1 cellular context compared by ENCODE assay signal in the genomic region with DNA sequence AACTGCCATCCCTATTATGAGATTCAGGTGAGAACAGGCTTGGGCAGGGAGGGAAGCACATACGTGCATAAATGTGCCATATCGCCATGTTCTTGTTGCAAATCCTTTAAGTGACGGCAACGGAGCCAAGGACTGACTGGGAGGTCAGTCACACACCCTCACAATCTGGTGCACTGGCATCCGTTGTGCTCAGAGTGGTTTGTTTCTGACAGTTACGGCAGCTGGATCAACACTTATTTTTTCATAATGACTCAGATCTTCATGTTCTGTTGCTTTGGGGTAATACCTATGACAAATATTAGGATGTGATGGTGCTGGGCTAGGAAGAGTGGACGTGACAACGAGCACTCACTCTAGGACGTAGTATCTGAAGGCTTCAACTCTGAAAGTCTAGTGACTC.
TF ChIP-seq lines count a peak whose summit lies in the region.

No MANE protein-coding gene starts in this region.

TF ChIP-seq in HepG2, 621 proteins besides CTCF, POLR2A, EP300 and RAD21 (continued from another document):
- no peak for TF ChIP-seq TCF7 (IDR thresholded peaks at IDR 0.05; ENCODE audit: low read depth)
- TF ChIP-seq ZNF335 (CRISPR knock-in tag; IDR thresholded peaks at IDR 0.05): no peak
- no peak for TF ChIP-seq ZNF253 (CRISPR knock-in tag; IDR thresholded peaks at IDR 0.05; ENCODE audit: borderline replicate concordance)
- no peak for TF ChIP-seq HNRNPH1 (optimal IDR thresholded peaks at IDR 0.05; ENCODE audit: low read depth, low read length)
- TF ChIP-seq, protein P1, sequence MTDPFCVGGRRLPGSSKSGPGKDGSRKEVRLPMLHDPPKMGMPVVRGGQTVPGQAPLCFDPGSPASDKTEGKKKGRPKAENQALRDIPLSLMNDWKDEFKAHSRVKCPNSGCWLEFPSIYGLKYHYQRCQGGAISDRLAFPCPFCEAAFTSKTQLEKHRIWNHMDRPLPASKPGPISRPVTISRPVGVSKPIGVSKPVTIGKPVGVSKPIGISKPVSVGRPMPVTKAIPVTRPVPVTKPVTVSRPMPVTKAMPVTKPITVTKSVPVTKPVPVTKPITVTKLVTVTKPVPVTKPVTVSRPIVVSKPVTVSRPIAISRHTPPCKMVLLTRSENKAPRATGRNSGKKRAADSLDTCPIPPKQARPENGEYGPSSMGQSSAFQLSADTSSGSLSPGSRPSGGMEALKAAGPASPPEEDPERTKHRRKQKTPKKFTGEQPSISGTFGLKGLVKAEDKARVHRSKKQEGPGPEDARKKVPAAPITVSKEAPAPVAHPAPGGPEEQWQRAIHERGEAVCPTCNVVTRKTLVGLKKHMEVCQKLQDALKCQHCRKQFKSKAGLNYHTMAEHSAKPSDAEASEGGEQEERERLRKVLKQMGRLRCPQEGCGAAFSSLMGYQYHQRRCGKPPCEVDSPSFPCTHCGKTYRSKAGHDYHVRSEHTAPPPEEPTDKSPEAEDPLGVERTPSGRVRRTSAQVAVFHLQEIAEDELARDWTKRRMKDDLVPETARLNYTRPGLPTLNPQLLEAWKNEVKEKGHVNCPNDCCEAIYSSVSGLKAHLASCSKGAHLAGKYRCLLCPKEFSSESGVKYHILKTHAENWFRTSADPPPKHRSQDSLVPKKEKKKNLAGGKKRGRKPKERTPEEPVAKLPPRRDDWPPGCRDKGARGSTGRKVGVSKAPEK (CRISPR knock-in tag; IDR thresholded peaks at IDR 0.05; ENCODE audit: borderline replicate concordance): no peak
- TF ChIP-seq ZNF747 (CRISPR knock-in tag; IDR thresholded peaks at IDR 0.05; ENCODE audit: borderline replicate concordance): no peak
- TF ChIP-seq ARHGAP35 (CRISPR knock-in tag; IDR thresholded peaks at IDR 0.05; ENCODE audit: borderline replicate concordance): no peak
- TF ChIP-seq CBX1 (IDR thresholded peaks at IDR 0.05; ENCODE audit: low read depth): no peak
- no peak for TF ChIP-seq DR1 (CRISPR knock-in tag; IDR thresholded peaks at IDR 0.05)
- TF ChIP-seq YY1 (IDR thresholded peaks at IDR 0.05; ENCODE audit: insufficient read depth, insufficient replicate concordance, low read depth, low read length): no peak
- no peak for TF ChIP-seq ZBTB7B (CRISPR knock-in tag; IDR thresholded peaks at IDR 0.05)
